In genomic region chr3:149375824-149376196, GRCh38 we compare ENCODE assay signal across 12 cellular contexts. TPM values are rescaled to one million over a fixed set of nuclear protein-coding genes. Genes with fewer than 3 reads are reported as not detected.
A peak's percentile ranks its signal among the peaks of the same experiment; 100 is the strongest.
DNase-seq lines count a peak whose midpoint lies in the region; ATAC-seq, FAIRE-seq and TF ChIP-seq lines count a peak whose summit lies in the region.
"Had no signal": no experiment of that assay in that cellular context is flagged by ENCODE, and none has a peak within 500 bp of the region (broad histone marks: within the 10 kb centered on the region; RNA-seq: fewer than 3 reads in every experiment).

No MANE protein-coding gene starts in this region.

- 30 to 53% (median 42%) methylated on average over 2 of the region's 2 CpGs for WGBS in heart left ventricle, 4 donors
- WGBS in esophagus muscularis mucosa = 71% methylated on average over 2 of the region's 2 CpGs
- 45 to 60% methylated on average over 2 of the region's 2 CpGs for WGBS in upper lobe of left lung, 2 donors

- H3K79me2 ChIP-seq in osteoblast (ENCODE audit: insufficient read depth, low read length) = peaks cover 29% of the 10 kb centered on the region

- H3K4me2 ChIP-seq in osteoblast (ENCODE audit: insufficient read depth, low read length) = peak overlapping the region; percentile 85

- FAIRE-seq in urothelium cell line (lab: Jason Lieb, UNC) = no peak
- FAIRE-seq: colon had no signal

- H3K4me3 ChIP-seq in heart left ventricle (peak overlapping the region; percentile 40 to 73 (median 60)), esophagus muscularis mucosa (peak overlapping the region; percentile 41 to 56 (median 44)), osteoblast (ENCODE audit: insufficient read depth, low read length) (peak overlapping the region; percentile 70), upper lobe of left lung (peak overlapping the region; percentile 2 to 61 (median 50))

- H2AFZ ChIP-seq in osteoblast (ENCODE audit: low read length) = no peak overlapping the region

- peaks cover 5% of the 10 kb centered on the region for H4K20me1 ChIP-seq in osteoblast (ENCODE audit: insufficient read depth, low read length)

- H3K9me3 ChIP-seq in heart left ventricle (no peaks in the 10 kb centered on the region), esophagus muscularis mucosa (no peaks in the 10 kb centered on the region), osteoblast (ENCODE audit: low read depth, low read length) (no peaks in the 10 kb centered on the region), upper lobe of left lung (no peaks in the 10 kb centered on the region)

- H3K27ac ChIP-seq in heart left ventricle = peak overlapping the region; percentile 71 to 90 (median 84)
- H3K27ac ChIP-seq in esophagus muscularis mucosa (replicated peaks in 1 of 4) = peak overlapping the region; percentile 50 to 78 (median 74)
- peak overlapping the region; percentile 88 for H3K27ac ChIP-seq in osteoblast (ENCODE audit: low read depth, low read length)
- peak overlapping the region; percentile 82 to 87 (median 84) for H3K27ac ChIP-seq in upper lobe of left lung

- DNase-seq in heart left ventricle (no peak), left ventricle myocardium superior (no peak), esophagus muscularis mucosa (ENCODE audit: extremely low spot score) (no peak), osteoblast (ENCODE audit: insufficient read length, low spot score, missing footprints) (no peak), upper lobe of left lung (no peak), urothelium cell line (ENCODE audit: low spot score) (no peak)
- no peak for DNase-seq in activated T-cell treated with anti-CD3 and anti-CD28 coated beads, Interleukin-2, amount 50 U/mL, for 1 hour
- DNase-seq: 8988T; activated naive CD4-positive, alpha-beta T cell; T-helper 9 cell had no signal

- TF ChIP-seq POLR2A in heart left ventricle (IDR thresholded peaks at IDR 0.05) = no peak
- TF ChIP-seq POLR2A in esophagus muscularis mucosa (IDR thresholded peaks at IDR 0.05; ENCODE audit: low read depth) = no peak
- TF ChIP-seq POLR2A in upper lobe of left lung (IDR thresholded peaks at IDR 0.05) = no peak

- H3K36me3 ChIP-seq in heart left ventricle = peaks cover 0 to 47% (median 29%) of the 10 kb centered on the region in 9 donors
- H3K36me3 ChIP-seq in esophagus muscularis mucosa = peaks cover 0 to 39% (median 0%) of the 10 kb centered on the region in 4 donors
- peaks cover 47% of the 10 kb centered on the region for H3K36me3 ChIP-seq in osteoblast (ENCODE audit: insufficient read depth, low read length)
- H3K36me3 ChIP-seq in upper lobe of left lung = peaks cover 0 to 33% (median 3%) of the 10 kb centered on the region in 4 donors

- no peak for TF ChIP-seq EP300 in esophagus muscularis mucosa (IDR thresholded peaks at IDR 0.05)
- TF ChIP-seq EP300 in upper lobe of left lung (IDR thresholded peaks at IDR 0.05) = no peak

- H3K27me3 ChIP-seq in heart left ventricle (no peaks in the 10 kb centered on the region), esophagus muscularis mucosa (no peaks in the 10 kb centered on the region), osteoblast (ENCODE audit: insufficient read depth, low read length) (no peaks in the 10 kb centered on the region), upper lobe of left lung (no peaks in the 10 kb centered on the region)

- intact Hi-C loops in heart left ventricle (cut with DNase I) = loop anchor here in 5 of 10 donors (5.0 kb wide), 2 partner anchors 34 to 44 kb away; partner anchors contain the start of gene TM4SF18 (in 1 of the 5)
- intact Hi-C loops in left ventricle myocardium superior (cut with micrococcal nuclease) = no loop called here
- intact Hi-C loops in esophagus muscularis mucosa (cut with DNase I) = no loop called here

- peaks cover 0 to 58% (median 27%) of the 10 kb centered on the region in 12 donors for H3K4me1 ChIP-seq in heart left ventricle
- peaks cover 21 to 37% (median 33%) of the 10 kb centered on the region in 4 donors for H3K4me1 ChIP-seq in esophagus muscularis mucosa
- H3K4me1 ChIP-seq in osteoblast (ENCODE audit: insufficient read depth, low read length) = peaks cover 55% of the 10 kb centered on the region
- H3K4me1 ChIP-seq in upper lobe of left lung = peaks cover 38 to 64% (median 46%) of the 10 kb centered on the region in 4 donors

- no peak for TF ChIP-seq CTCF in heart left ventricle (IDR thresholded peaks at IDR 0.05)
- no peak for TF ChIP-seq CTCF in esophagus muscularis mucosa (IDR thresholded peaks at IDR 0.05)
- TF ChIP-seq CTCF in osteoblast (IDR thresholded peaks at IDR 0.05; ENCODE audit: extremely low read depth, low read depth, low read length) = no peak
- no peak for TF ChIP-seq CTCF in upper lobe of left lung (IDR thresholded peaks at IDR 0.05)

- ATAC-seq in heart left ventricle (no peak), left ventricle myocardium superior (no peak), upper lobe of left lung (ENCODE audit: low FRiP score in 2 of 2) (no peak), GM18519 (IDR thresholded peaks at IDR 0.05; ENCODE audit: low FRiP score, unreplicated experiment) (no peak)

RNA-seq across cellular contexts. Expression of gene TM4SF1, which starts 1.6 kb away (rescaled TPM):
- total RNA-seq in heart left ventricle (100 to 1,000 TPM in 5 of 9 donors, 10 to 100 TPM in 4; 61.6 to 224 (median 111) TPM), left ventricle myocardium superior (112 TPM), esophagus muscularis mucosa (100 to 1,000 TPM in 1 of 4 donors, 10 to 100 TPM in 3; 28.7 to 151 (median 77.7) TPM), osteoblast (209 and 210 TPM in 2 replicates), upper lobe of left lung (100 to 1,000 TPM in 4 of 6 donors, 10 to 100 TPM in 2; 40.9 to 337 (median 197) TPM)
- 100 to 1,000 TPM in 1 of 2 donors, 10 to 100 TPM in 1; 99.4 to 117 TPM for polyA plus RNA-seq in heart left ventricle

RNA-seq across cellular contexts. Expression of gene TM4SF18, which starts 42.4 kb away (rescaled TPM):
- total RNA-seq in heart left ventricle (10 to 100 TPM in 4 of 9 donors, 1 to 10 TPM in 5; 6.0 to 19.9 (median 9.1) TPM), left ventricle myocardium superior (11.6 TPM), esophagus muscularis mucosa (10 to 100 TPM in 1 of 4 donors, 1 to 10 TPM in 2, under 1 TPM in 1; 0.83 to 10.6 (median 6.5) TPM), osteoblast (0.29 TPM in 1 of 2 replicates, not detected in the other), upper lobe of left lung (10 to 100 TPM in 1 of 6 donors, 1 to 10 TPM in 3, under 1 TPM in 2; 0.55 to 16.6 (median 2.5) TPM)
- polyA plus RNA-seq in heart left ventricle = 1 to 10 TPM; 4.5 to 7.0 TPM
